1 cellular context compared by ENCODE assay signal in genomic region chr2:61885896-61886603, GRCh38.
TF ChIP-seq lines count a peak whose summit lies in the region.

No MANE protein-coding gene starts in this region.

TF ChIP-seq in GM23338, 12 proteins besides CTCF, POLR2A, EP300 and RAD21:
- TF ChIP-seq ZNF462 (CRISPR knock-in tag; IDR thresholded peaks at IDR 0.05) (no peak), NANOG (IDR thresholded peaks at IDR 0.05; ENCODE audit: borderline replicate concordance) (no peak), CREB1 (CRISPR knock-in tag; IDR thresholded peaks at IDR 0.05; ENCODE audit: low read depth) (no peak)
